Comparison of ENCODE assay signal across 22 cellular contexts in the genomic region with DNA sequence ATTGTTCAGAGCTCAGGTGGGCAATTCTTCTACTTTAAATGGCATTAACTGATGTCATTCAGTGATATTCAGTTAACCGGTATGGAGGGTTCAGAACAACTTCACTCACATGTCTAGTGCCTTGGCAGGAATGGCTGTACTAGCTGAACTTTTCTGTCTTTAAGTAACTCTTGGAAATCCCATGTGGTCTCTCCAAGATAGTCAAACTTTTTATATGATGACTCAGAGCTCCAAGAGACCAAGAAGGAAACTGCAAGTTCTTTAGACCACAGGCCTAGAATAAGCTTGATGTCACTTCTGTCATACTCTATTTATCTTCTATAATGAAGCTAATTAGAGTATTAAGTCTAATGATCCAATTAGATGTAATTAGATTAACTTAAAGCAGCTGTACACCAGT. TPM values are rescaled to one million over a fixed set of nuclear protein-coding genes. Genes with fewer than 3 reads are reported as not detected.
DNase-seq lines count a peak whose midpoint lies in the region; ATAC-seq, FAIRE-seq and TF ChIP-seq lines count a peak whose summit lies in the region.
"Had no signal": no experiment of that assay in that cellular context is flagged by ENCODE, and none has a peak within 500 bp of the region (broad histone marks: within the 10 kb centered on the region; RNA-seq: fewer than 3 reads in every experiment).

No MANE protein-coding gene starts in this region.

- SMC1A ChIA-PET in GM12878 (lab: Charles Lee; ENCODE audit: uncharacterized antibody, unreplicated experiment), result interaction anchor here (0.7 to 1.4 kb wide), 4 partner anchors 11 to 217 kb away, joined by 3 to 5 read pairs (median 4); no protein-coding TSS in a partner anchor

- H3K36me3 ChIP-seq in GM12878 (ENCODE audit: control insufficient read depth in 2 of 2, insufficient read depth in 2 of 2, low read length in 1 of 2), result no peaks in the 10 kb centered on the region
- H3K36me3 ChIP-seq in sigmoid colon, result no peaks in the 10 kb centered on the region
- H3K36me3 ChIP-seq: tibial artery, WERI-Rb-1 had no signal

- H3K4me2 ChIP-seq in GM12878 (ENCODE audit: control insufficient read depth, insufficient read depth), result no peak overlapping the region

- DNase-seq in GM12892 (ENCODE audit: insufficient read length), result no peak
- DNase-seq in GM12878 (ENCODE audit: low read depth, low spot score), result no peak
- DNase-seq in kidney tubule cell (ENCODE audit: low spot score), result peak; percentile 65
- DNase-seq in NCI-H526 treated with DMSO at 0.1 percent for 48 hours (lab: John Stamatoyannopoulos, UW), result no peak
- no peak for DNase-seq in NCI-H524 treated with DMSO at 0.1 percent for 48 hours (lab: John Stamatoyannopoulos, UW)
- DNase-seq in sigmoid colon, result no peak
- DNase-seq in NCI-H1436 treated with DMSO at 0.1 percent for 48 hours (lab: John Stamatoyannopoulos, UW), result no peak
- DNase-seq: GDM1, H7, head of caudate nucleus, natural killer cell, NCI-H187 treated with DMSO at 0.1 percent for 48 hours, NCI-H446, posterior cingulate gyrus, T-helper 1 cell, tibial artery, WERI-Rb-1 had no signal

- BruUV-seq in GM12878 (replicated peaks; lab: Mats Ljungman, UMichigan), result no TSS peak

- ATAC-seq in HG03442 (IDR thresholded peaks at IDR 0.05; ENCODE audit: unreplicated experiment) (peak; percentile 45), GM12878 (peak; percentile 76)
- ATAC-seq: natural killer cell, Right ventricle myocardium inferior had no signal

- FAIRE-seq in GM12892 (lab: Jason Lieb, UNC) (peak; percentile 64), GM12878 (lab: Jason Lieb, UNC) (no peak)
- FAIRE-seq: endothelial cell of umbilical vein, keratinocyte had no signal

- H3K4me1 ChIP-seq in GM12878 (ENCODE audit: control insufficient read depth, insufficient read depth, low read length) (no peaks in the 10 kb centered on the region), sigmoid colon (no peaks in the 10 kb centered on the region)
- H3K4me1 ChIP-seq: tibial artery had no signal

- H3K27ac ChIP-seq in GM12878 (ENCODE audit: control insufficient read depth, insufficient read depth), result no peak overlapping the region
- no peak overlapping the region for H3K27ac ChIP-seq in sigmoid colon
- H3K27ac ChIP-seq: tibial artery, WERI-Rb-1 had no signal

- H3K9me3 ChIP-seq in GM12878 (replicated peaks; ENCODE audit: control insufficient read depth, insufficient read depth, low read length) (no peaks in the 10 kb centered on the region; the same call in 1 of the 3 replicates), sigmoid colon (no peaks in the 10 kb centered on the region)

- TF ChIP-seq POLR2A in GM12892 (IDR thresholded peaks at IDR 0.05; ENCODE audit: low read depth, low read length) (no peak), GM12878 (IDR thresholded peaks at IDR 0.05; ENCODE audit: low read depth, low read length) (no peak), sigmoid colon (IDR thresholded peaks at IDR 0.05) (no peak)

- RAD21 ChIA-PET in GM12878 (lab: Charles Lee; ENCODE audit: unreplicated experiment), result interaction anchor here (1.0 to 1.1 kb wide), 3 partner anchors 8 to 13 kb away, joined by 3 to 4 read pairs (median 4); no protein-coding TSS in a partner anchor

- no peaks in the 10 kb centered on the region for H4K20me1 ChIP-seq in GM12878 (ENCODE audit: control insufficient read depth, insufficient read depth)

- H3K9ac ChIP-seq in GM12878 (ENCODE audit: control insufficient read depth, insufficient read depth, low read length), result no peak overlapping the region

- POLR2A ChIA-PET in GM12878 (lab: Charles Lee), result interaction anchor here (1.3 kb wide), 1 partner anchor 10 kb away, joined by 4 read pairs; no protein-coding TSS in a partner anchor

- in situ Hi-C loops in GM12878 (cut with MboI), result no loop called here

- H3K4me3 ChIP-seq in GM12878, result no peak overlapping the region
- no peak overlapping the region for H3K4me3 ChIP-seq in sigmoid colon
- H3K4me3 ChIP-seq: tibial artery had no signal

- CTCF ChIA-PET in GM12878 (lab: Yijun Ruan, JAX), result interaction anchor here (0.6 to 1.4 kb wide), 5 partner anchors 10 to 786 kb away, joined by 3 to 5 read pairs (median 3); no protein-coding TSS in a partner anchor

- TF ChIP-seq RAD21 in GM12878 (IDR thresholded peaks at IDR 0.05; ENCODE audit: insufficient read depth, low read depth, low read length), result no peak

- TF ChIP-seq EP300 in GM12878 (IDR thresholded peaks at IDR 0.05; ENCODE audit: borderline replicate concordance in 1 of 2, control insufficient read depth in 1 of 2, low read depth in 2 of 2, low read length in 2 of 2) (no peak), sigmoid colon (IDR thresholded peaks at IDR 0.05) (no peak)

- no peak overlapping the region for H2AFZ ChIP-seq in GM12878 (ENCODE audit: control insufficient read depth, low read depth, low read length)

- intact Hi-C loops in GM12878 (cut with micrococcal nuclease; ENCODE audit: unreplicated experiment) (no loop called here), sigmoid colon (cut with DNase I) (no loop called here)

- WGBS in GM12878 (ENCODE audit: insufficient coverage, insufficient replicate concordance, low lambda C conversion rate, missing lambda C conversion rate), result 56% methylated on average over 1 of the region's 1 CpG
- WGBS in sigmoid colon, 2 donors, result 76 to 81% methylated on average over 1 of the region's 1 CpG

- H3K27me3 ChIP-seq in GM12878 (replicated peaks in 1 of 2; ENCODE audit: control insufficient read depth in 2 of 2, insufficient read depth in 2 of 2, low read length in 1 of 2) (no peaks in the 10 kb centered on the region), sigmoid colon (no peaks in the 10 kb centered on the region)
- H3K27me3 ChIP-seq: tibial artery had no signal

- TF ChIP-seq CTCF in GM12878 (IDR thresholded peaks at IDR 0.05 in 2 of 3, conservative IDR thresholded peaks at IDR 0.05 in 1 of 3; ENCODE audit: control insufficient read depth in 2 of 3, extremely low read depth in 1 of 3, insufficient read depth in 1 of 3, low read depth in 3 of 3, low read length in 3 of 3), result no peak
- TF ChIP-seq CTCF in sigmoid colon (IDR thresholded peaks at IDR 0.05), result no peak

- no peaks in the 10 kb centered on the region for H3K79me2 ChIP-seq in GM12878 (ENCODE audit: control insufficient read depth, insufficient read depth, low read length)

TF ChIP-seq in GM12878, 131 proteins besides CTCF, POLR2A, EP300 and RAD21 (continues in another document):
- TF ChIP-seq TARDBP (IDR thresholded peaks at IDR 0.05; ENCODE audit: borderline replicate concordance) (no peak), NR2C1 (IDR thresholded peaks at IDR 0.05) (no peak), BMI1 (IDR thresholded peaks at IDR 0.05; ENCODE audit: borderline replicate concordance) (no peak), TBL1XR1 (IDR thresholded peaks at IDR 0.05; ENCODE audit: low read depth, low read length) (no peak), ZNF687 (IDR thresholded peaks at IDR 0.05) (no peak), NFIC (IDR thresholded peaks at IDR 0.05; ENCODE audit: low read depth, low read length) (peak; percentile 50; the same call in 1 of the 2 replicates), RUNX3 (IDR thresholded peaks at IDR 0.05; ENCODE audit: low read length) (peak; percentile 42; the same call in 1 of the 2 replicates), MTA2 (IDR thresholded peaks at IDR 0.05; ENCODE audit: low read depth) (peak; percentile 76)

RNA-seq across cellular contexts. Expression of gene LHFPL1, which starts 24.9 kb away (rescaled TPM):
- polyA plus RNA-seq in GM12892 (2012; ENCODE audit: missing spikeins), result 0.25 TPM
- total RNA-seq in GM12878 (2013; cell fraction: nucleolus; rRNA removed), result 11.0 and 13.1 TPM in 2 replicates
- total RNA-seq in GM12878 (2014; rRNA removed) (0.62 and 0.87 TPM in 2 replicates), GM12878 (2014; rRNA removed; fragmentation: Illumina TruSeq; extraction: Trizol) (0.76 and 0.78 TPM in 2 replicates), GM12878 (2021) (0.38 and 0.43 TPM in 2 replicates), sigmoid colon (under 1 TPM in 1 of 4 donors, not detected in 3; 0.36 TPM)
- not detected for polyA plus RNA-seq in GM12878 (2011; ENCODE audit: low read depth)
- polyA plus RNA-seq in GM12878 (2011; rRNA removed) (3.9 and 4.0 TPM in 2 replicates), GM12878 (2014; fragmentation: Illumina TruSeq; extraction: Trizol) (0.44 and 0.78 TPM in 2 replicates), GM12878 (2014; fragmentation: Nextera tagmentation; extraction: Ambion mirVana) (1 to 10 TPM in 1 of 2 experiments, under 1 TPM in 1; 0.80 to 1.5 TPM), GM12878 (2014; rRNA removed) (0.44 TPM in 2 replicates), GM12878 (2016; fragmentation: Nextera tagmentation; extraction: Ambion mirVana) (1 to 10 TPM in 1 of 2 experiments, under 1 TPM in 1; 0.82 to 1.0 TPM), sigmoid colon (under 1 TPM in 1 of 3 donors, not detected in 2; 0.09 TPM)
- polyA plus RNA-seq in GM12878 (2011; cell fraction: cytosol; rRNA removed), result 2.7 and 2.8 TPM in 2 replicates
- 2.4 and 2.5 TPM in 2 replicates for polyA plus RNA-seq in GM12878 (2011; cell fraction: nucleus; rRNA removed)
- 0.27 and 0.41 TPM in 2 replicates for polyA plus RNA-seq in GM12878 (2012)
- 5.3 and 8.6 TPM in 2 replicates for polyA minus RNA-seq in GM12878 (2011; rRNA and poly(A)+ RNA removed)
- polyA minus RNA-seq in GM12878 (2011; cell fraction: cytosol; rRNA and poly(A)+ RNA removed), result 0.80 and 1.5 TPM in 2 replicates
- 4.7 and 6.0 TPM in 2 replicates for polyA minus RNA-seq in GM12878 (2011; cell fraction: nucleus; rRNA and poly(A)+ RNA removed)
- total RNA-seq: endothelial cell of umbilical vein had no signal
- polyA plus RNA-seq: BJ, endothelial cell of umbilical vein, keratinocyte had no signal
